Comparison of ENCODE assay signal across 20 cellular contexts in the genomic region with DNA sequence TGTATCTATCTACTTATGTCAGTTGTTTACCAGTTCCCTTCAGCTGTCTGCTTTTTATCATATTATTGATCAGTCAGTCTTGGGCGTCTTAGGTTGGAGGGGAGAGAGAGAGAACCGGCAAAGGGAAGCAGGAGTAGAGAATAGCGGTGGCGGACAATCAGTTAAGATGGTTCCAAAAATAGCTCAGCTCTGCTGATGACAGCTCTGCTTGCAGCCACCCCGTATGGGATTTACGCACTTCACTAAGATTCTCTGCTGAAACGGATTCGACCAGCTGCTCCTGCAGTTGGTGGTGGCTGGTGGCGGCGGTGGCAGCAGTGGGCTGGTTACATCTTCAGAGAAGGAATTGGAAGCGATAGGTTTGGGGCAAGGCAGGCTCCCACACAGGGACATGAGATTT.
DNase-seq lines count a peak whose midpoint lies in the region; ATAC-seq and TF ChIP-seq lines count a peak whose summit lies in the region.
"Had no signal": no experiment of that assay in that cellular context is flagged by ENCODE, and none has a peak within 500 bp of the region (broad histone marks: within the 10 kb centered on the region; RNA-seq: fewer than 3 reads in every experiment).

No MANE protein-coding gene starts in this region.

- no peaks in the 10 kb centered on the region for H3K9me3 ChIP-seq in SK-N-SH
- H3K9me3 ChIP-seq in hepatocyte (ENCODE audit: low read depth), result no peaks in the 10 kb centered on the region
- H3K9me3 ChIP-seq: A549, Peyer's patch had no signal

- no peak for TF ChIP-seq RAD21 in SK-N-SH (IDR thresholded peaks at IDR 0.05; ENCODE audit: low read length)

- 0 out of 4 replicates have a peak overlapping the region, but pooled peaks of 1 of the 2 experiments have one; percentile 9 for H3K4me3 ChIP-seq in SK-N-SH (ENCODE audit: low read depth in 2 of 2, low read length in 1 of 2)
- H3K4me3 ChIP-seq in hepatocyte, result no peak overlapping the region
- H3K4me3 ChIP-seq: A549, Peyer's patch had no signal

- peaks cover 4% of the 10 kb centered on the region for H3K27me3 Mint-ChIP-seq in brain
- peaks cover 17% of the 10 kb centered on the region for H3K27me3 Mint-ChIP-seq in progenitor cell of endocrine pancreas
- H3K27me3 Mint-ChIP-seq: activated naive CD4-positive, alpha-beta T cell treated with anti-CD3 and anti-CD28 coated beads, Interleukin-2, amount 50 U/mL, for 24 hours had no signal

- TF ChIP-seq CTCF in SK-N-SH (IDR thresholded peaks at IDR 0.05) (no peak), brain (conservative IDR thresholded peaks at IDR 0.05) (no peak), progenitor cell of endocrine pancreas (IDR thresholded peaks at IDR 0.05; ENCODE audit: unreplicated experiment) (no peak), hepatocyte (IDR thresholded peaks at IDR 0.05; ENCODE audit: poor library complexity) (no peak)

- H3K4me2 ChIP-seq in SK-N-SH (no peak overlapping the region), hepatocyte (no peak overlapping the region)
- H3K4me2 ChIP-seq: A549 had no signal

- no peaks in the 10 kb centered on the region for H3K9me3 Mint-ChIP-seq in brain
- no peaks in the 10 kb centered on the region for H3K9me3 Mint-ChIP-seq in progenitor cell of endocrine pancreas (ENCODE audit: low read depth)
- H3K9me3 Mint-ChIP-seq: activated naive CD4-positive, alpha-beta T cell treated with anti-CD3 and anti-CD28 coated beads, Interleukin-2, amount 50 U/mL, for 24 hours had no signal

- H3K4me1 ChIP-seq in SK-N-SH (ENCODE audit: control insufficient read depth in 1 of 2, insufficient read depth in 2 of 2, low read depth in 1 of 2, low read length in 1 of 2) (no peaks in the 10 kb centered on the region), hepatocyte (ENCODE audit: insufficient read depth) (no peaks in the 10 kb centered on the region)
- H3K4me1 ChIP-seq: A549, Peyer's patch had no signal

- H3F3A ChIP-seq in SK-N-SH (replicated peaks; ENCODE audit: insufficient read depth), result no peaks in the 10 kb centered on the region

- peak overlapping the region; percentile 56 to 98 (median 87) for H3K27ac Mint-ChIP-seq in brain
- peak overlapping the region; percentile 80 for H3K27ac Mint-ChIP-seq in progenitor cell of endocrine pancreas
- H3K27ac Mint-ChIP-seq: activated naive CD4-positive, alpha-beta T cell treated with anti-CD3 and anti-CD28 coated beads, Interleukin-2, amount 50 U/mL, for 24 hours had no signal

- no peaks in the 10 kb centered on the region for H3K79me2 ChIP-seq in SK-N-SH (ENCODE audit: insufficient read depth)
- H3K79me2 ChIP-seq in hepatocyte, result no peaks in the 10 kb centered on the region

- H4K20me1 ChIP-seq in SK-N-SH (ENCODE audit: insufficient read depth), result no peaks in the 10 kb centered on the region
- no peaks in the 10 kb centered on the region for H4K20me1 ChIP-seq in hepatocyte (ENCODE audit: insufficient read depth, poor library complexity, severe bottlenecking)

- CTCF ChIA-PET in SK-N-SH (lab: Yijun Ruan, JAX), result interaction anchor here (3.3 kb wide), 1 partner anchor 14 kb away, joined by 21 read pairs; no protein-coding TSS in a partner anchor

- H3K9ac ChIP-seq in SK-N-SH, result no peak overlapping the region

- DNase-seq in SK-N-SH, result no peak
- DNase-seq in NCI-H2171 (lab: John Stamatoyannopoulos, UW), result peak; percentile 83
- no peak for DNase-seq in progenitor cell of endocrine pancreas (ENCODE audit: low spot score, unreplicated experiment)
- DNase-seq in hepatocyte (ENCODE audit: low spot score), result no peak
- DNase-seq in AG20443 (ENCODE audit: low spot score), result no peak
- no peak for DNase-seq in NCI-H526 treated with DMSO at 0.1 percent for 48 hours (lab: John Stamatoyannopoulos, UW)
- DNase-seq: activated T-cell treated with anti-CD3 and anti-CD28 coated beads, Interleukin-2, amount 50 U/mL, for 48 hours; GDM1; Kasumi-1; naive thymus-derived CD8-positive, alpha-beta T cell; NCI-H1930; Peyer's patch; small intestine; stimulated activated CD8-positive, alpha-beta memory T cell treated with anti-CD3 and anti-CD28 coated beads, Interleukin-4, amount 100 ng/mL, for 48 hours; T1000 had no signal

- H3K36me3 ChIP-seq in SK-N-SH (replicated peaks in 1 of 2; ENCODE audit: control insufficient read depth in 1 of 2, insufficient read depth in 2 of 2, low read length in 1 of 2) (no peaks in the 10 kb centered on the region), hepatocyte (replicated peaks; ENCODE audit: insufficient read depth, low read depth) (no peaks in the 10 kb centered on the region)
- H3K36me3 ChIP-seq: Peyer's patch had no signal

- H3K4me3 Mint-ChIP-seq in brain (peak overlapping the region in 4 of 5 experiments; percentile 27 to 74 (median 51)), progenitor cell of endocrine pancreas (ENCODE audit: low read depth) (no peak overlapping the region)
- H3K4me3 Mint-ChIP-seq: activated naive CD4-positive, alpha-beta T cell treated with anti-CD3 and anti-CD28 coated beads, Interleukin-2, amount 50 U/mL, for 24 hours; naive thymus-derived CD8-positive, alpha-beta T cell had no signal

- POLR2A ChIA-PET in SK-N-SH (lab: Yijun Ruan, JAX), result no interaction called here

- H3K27ac ChIP-seq in SK-N-SH (ENCODE audit: low read depth in 2 of 2, low read length in 1 of 2) (no peak overlapping the region), hepatocyte (no peak overlapping the region)
- H3K27ac ChIP-seq: A549, C4-2B, Peyer's patch had no signal

- H3K27me3 ChIP-seq in SK-N-SH (ENCODE audit: insufficient read depth), result no peaks in the 10 kb centered on the region; the same call in 1 of the 2 replicates
- H3K27me3 ChIP-seq in hepatocyte, result peaks cover 17% of the 10 kb centered on the region
- H3K27me3 ChIP-seq: Peyer's patch had no signal

- no peak for TF ChIP-seq EP300 in SK-N-SH (IDR thresholded peaks at IDR 0.05; ENCODE audit: borderline replicate concordance in 1 of 2, low read depth in 1 of 2, low read length in 1 of 2)

- H3K9me2 ChIP-seq in SK-N-SH (no peaks in the 10 kb centered on the region), hepatocyte (replicated peaks; ENCODE audit: insufficient read depth) (no peaks in the 10 kb centered on the region)

- ATAC-seq in SK-N-SH treated with all-trans-retinoic acid at 6 μM for 48 hours, result 0 out of 3 replicates have a peak, but pooled peaks have one; percentile 21
- ATAC-seq: A549; naive thymus-derived CD8-positive, alpha-beta T cell had no signal

- no peak overlapping the region for H2AFZ ChIP-seq in SK-N-SH (ENCODE audit: low read depth)
- no peak overlapping the region for H2AFZ ChIP-seq in hepatocyte

- 4% methylated on average over 8 of the region's 11 CpGs for WGBS in SK-N-SH (ENCODE audit: low lambda C conversion rate)
- WGBS in hepatocyte (ENCODE audit: low lambda C conversion rate, missing lambda C conversion rate), result 57% methylated on average over 11 of the region's 11 CpGs

- H3K36me3 Mint-ChIP-seq in brain, result no peaks in the 10 kb centered on the region
- H3K36me3 Mint-ChIP-seq in progenitor cell of endocrine pancreas (ENCODE audit: insufficient read depth), result no peaks in the 10 kb centered on the region
- H3K36me3 Mint-ChIP-seq: activated naive CD4-positive, alpha-beta T cell treated with anti-CD3 and anti-CD28 coated beads, Interleukin-2, amount 50 U/mL, for 24 hours; naive thymus-derived CD8-positive, alpha-beta T cell had no signal

- peaks cover 47% of the 10 kb centered on the region for H3K4me1 Mint-ChIP-seq in brain
- H3K4me1 Mint-ChIP-seq in progenitor cell of endocrine pancreas (ENCODE audit: low read depth), result peaks cover 4% of the 10 kb centered on the region
- H3K4me1 Mint-ChIP-seq: activated naive CD4-positive, alpha-beta T cell treated with anti-CD3 and anti-CD28 coated beads, Interleukin-2, amount 50 U/mL, for 24 hours; naive thymus-derived CD8-positive, alpha-beta T cell had no signal

TF ChIP-seq in SK-N-SH treated with all-trans-retinoic acid at 6 μM for 48 hours, 23 proteins besides CTCF, POLR2A, EP300 and RAD21:
- TF ChIP-seq BACH2 (CRISPR knock-in tag; IDR thresholded peaks at IDR 0.05; ENCODE audit: borderline replicate concordance), result no peak
- TF ChIP-seq ZNF565 (CRISPR knock-in tag; conservative IDR thresholded peaks at IDR 0.05; ENCODE audit: low read depth), result no peak
- no peak for TF ChIP-seq RARB (CRISPR knock-in tag; IDR thresholded peaks at IDR 0.05)

TF ChIP-seq in SK-N-SH, 30 proteins besides CTCF, POLR2A, EP300 and RAD21:
- TF ChIP-seq, protein P1, sequence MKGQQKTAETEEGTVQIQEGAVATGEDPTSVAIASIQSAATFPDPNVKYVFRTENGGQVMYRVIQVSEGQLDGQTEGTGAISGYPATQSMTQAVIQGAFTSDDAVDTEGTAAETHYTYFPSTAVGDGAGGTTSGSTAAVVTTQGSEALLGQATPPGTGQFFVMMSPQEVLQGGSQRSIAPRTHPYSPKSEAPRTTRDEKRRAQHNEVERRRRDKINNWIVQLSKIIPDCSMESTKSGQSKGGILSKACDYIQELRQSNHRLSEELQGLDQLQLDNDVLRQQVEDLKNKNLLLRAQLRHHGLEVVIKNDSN (IDR thresholded peaks at IDR 0.05; ENCODE audit: borderline replicate concordance, low read depth), result no peak
- TF ChIP-seq FOSL2 (IDR thresholded peaks at IDR 0.05; ENCODE audit: borderline replicate concordance, low read depth) (no peak), NFIC (IDR thresholded peaks at IDR 0.05; ENCODE audit: borderline replicate concordance) (no peak), CHD2 (IDR thresholded peaks at IDR 0.05; ENCODE audit: low read length, partially characterized antibody) (no peak), TAF1 (IDR thresholded peaks at IDR 0.05; ENCODE audit: borderline replicate concordance, low read depth, low read length) (no peak), ELF1 (IDR thresholded peaks at IDR 0.05) (no peak), SMC3 (IDR thresholded peaks at IDR 0.05; ENCODE audit: low read depth, low read length) (no peak), RXRA (IDR thresholded peaks at IDR 0.05; ENCODE audit: borderline replicate concordance, low read depth) (no peak), YY1 (IDR thresholded peaks at IDR 0.05; ENCODE audit: low read depth) (no peak)
- TF ChIP-seq, protein P2, sequence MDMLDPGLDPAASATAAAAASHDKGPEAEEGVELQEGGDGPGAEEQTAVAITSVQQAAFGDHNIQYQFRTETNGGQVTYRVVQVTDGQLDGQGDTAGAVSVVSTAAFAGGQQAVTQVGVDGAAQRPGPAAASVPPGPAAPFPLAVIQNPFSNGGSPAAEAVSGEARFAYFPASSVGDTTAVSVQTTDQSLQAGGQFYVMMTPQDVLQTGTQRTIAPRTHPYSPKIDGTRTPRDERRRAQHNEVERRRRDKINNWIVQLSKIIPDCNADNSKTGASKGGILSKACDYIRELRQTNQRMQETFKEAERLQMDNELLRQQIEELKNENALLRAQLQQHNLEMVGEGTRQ (IDR thresholded peaks at IDR 0.05; ENCODE audit: borderline replicate concordance, low read depth, low read length), result no peak
TF ChIP-seq in SK-N-SH: peak in this region for 0.
